ENCODE assay signal across 23 cellular contexts in genomic region chr17:15232517-15232915, GRCh38. TPM values are rescaled to one million over a fixed set of nuclear protein-coding genes. Genes with fewer than 3 reads are reported as not detected.
DNase-seq lines count a peak whose midpoint lies in the region; ATAC-seq, FAIRE-seq and TF ChIP-seq lines count a peak whose summit lies in the region.
"Had no signal": no experiment of that assay in that cellular context is flagged by ENCODE, and none has a peak within 500 bp of the region (broad histone marks: within the 10 kb centered on the region; RNA-seq: fewer than 3 reads in every experiment).

No MANE protein-coding gene starts in this region.

- intact Hi-C loops in Right ventricle myocardium superior (cut with DNase I): no loop called here
- intact Hi-C loops in kidney (cut with DNase I): no loop called here
- intact Hi-C loops in right lobe of liver (cut with DNase I): no loop called here

- no peaks in the 10 kb centered on the region for H3K9me3 Mint-ChIP-seq in HFFc6
- no peaks in the 10 kb centered on the region for H3K9me3 Mint-ChIP-seq in GM23338
- H3K9me3 Mint-ChIP-seq: activated T-cell treated with anti-CD3 and anti-CD28 coated beads, Interleukin-2, amount 50 U/mL, for 4 hours; CD8-positive, alpha-beta T cell; natural killer cell had no signal

- H3K4me3 Mint-ChIP-seq in HFFc6: no peak overlapping the region
- H3K4me3 Mint-ChIP-seq in GM23338: no peak overlapping the region
- H3K4me3 Mint-ChIP-seq: activated CD4-positive, alpha-beta T cell treated with anti-CD3 and anti-CD28 coated beads for 36 hours; activated T-cell treated with anti-CD3 and anti-CD28 coated beads, Interleukin-2, amount 50 U/mL, for 4 hours; CD8-positive, alpha-beta T cell; natural killer cell had no signal

- WGBS in right lobe of liver (ENCODE audit: insufficient coverage, low coverage, low lambda C conversion rate, missing lambda C conversion rate): 52% methylated on average over 3 of the region's 3 CpGs

- H3K27me3 ChIP-seq in osteoblast (ENCODE audit: insufficient read depth, low read length) (no peaks in the 10 kb centered on the region), GM23338 (ENCODE audit: insufficient read depth) (no peaks in the 10 kb centered on the region), right lobe of liver (no peaks in the 10 kb centered on the region)
- H3K27me3 ChIP-seq: MG63, ovary, uterus had no signal

- FAIRE-seq in kidney (lab: Jason Lieb, UNC): no peak
- FAIRE-seq: A204.1, TTC549 had no signal

- H3K27ac Mint-ChIP-seq in HFFc6 (no peak overlapping the region; the same call in 1 of the 2 replicates), GM23338 (no peak overlapping the region)
- H3K27ac Mint-ChIP-seq: activated CD4-positive, alpha-beta T cell treated with anti-CD3 and anti-CD28 coated beads for 36 hours; CD8-positive, alpha-beta T cell; natural killer cell had no signal

- POLR2A ChIA-PET in RWPE1 (lab: Yijun Ruan, JAX; ENCODE audit: low non-redundant PET): no interaction called here

- no peaks in the 10 kb centered on the region for H3K27me3 Mint-ChIP-seq in HFFc6 (ENCODE audit: insufficient read depth)
- H3K27me3 Mint-ChIP-seq in GM23338 (ENCODE audit: insufficient read depth, low read depth, poor library complexity): peaks cover 3% of the 10 kb centered on the region
- H3K27me3 Mint-ChIP-seq: activated CD4-positive, alpha-beta T cell treated with anti-CD3 and anti-CD28 coated beads for 36 hours had no signal

- H3K4me3 ChIP-seq in osteoblast (ENCODE audit: insufficient read depth, low read length) (no peak overlapping the region), GM23338 (no peak overlapping the region), kidney (ENCODE audit: low read length in 2 of 2) (no peak overlapping the region), right lobe of liver (no peak overlapping the region)
- H3K4me3 ChIP-seq: MG63, ovary, uterus had no signal

- no peak overlapping the region for H2AFZ ChIP-seq in osteoblast (ENCODE audit: low read length)
- H2AFZ ChIP-seq in GM23338: no peak overlapping the region

- H3K27ac ChIP-seq in angular gyrus (ENCODE audit: low read depth, low read length): peak overlapping the region; percentile 79
- H3K27ac ChIP-seq in osteoblast (ENCODE audit: low read depth, low read length): peak overlapping the region; percentile 14
- H3K27ac ChIP-seq in RWPE1: no peak overlapping the region
- no peak overlapping the region for H3K27ac ChIP-seq in GM23338 (ENCODE audit: low read depth)
- H3K27ac ChIP-seq in kidney (ENCODE audit: low read depth in 2 of 2, low read length in 2 of 2): no peak overlapping the region
- no peak overlapping the region for H3K27ac ChIP-seq in right lobe of liver
- H3K27ac ChIP-seq: ovary, uterus had no signal

- ATAC-seq in Right ventricle myocardium superior (ENCODE audit: poor library complexity) (peak; percentile 85), GM23338 (no peak), right lobe of liver (no peak)
- ATAC-seq: CD8-positive, alpha-beta T cell; natural killer cell had no signal

- H3K4me1 ChIP-seq in osteoblast (ENCODE audit: insufficient read depth, low read length): peaks cover 20% of the 10 kb centered on the region
- H3K4me1 ChIP-seq in GM23338 (ENCODE audit: insufficient read depth): no peaks in the 10 kb centered on the region
- H3K4me1 ChIP-seq in kidney (ENCODE audit: control insufficient read depth in 1 of 2, insufficient read depth in 1 of 2, low read depth in 1 of 2, low read length in 2 of 2): no peaks in the 10 kb centered on the region
- H3K4me1 ChIP-seq in right lobe of liver: peaks cover 0 to 7% (median 0%) of the 10 kb centered on the region in 4 donors
- H3K4me1 ChIP-seq: uterus had no signal

- peaks cover 23% of the 10 kb centered on the region for H3K36me3 Mint-ChIP-seq in HFFc6 (ENCODE audit: low read depth)
- no peaks in the 10 kb centered on the region for H3K36me3 Mint-ChIP-seq in GM23338 (ENCODE audit: low read depth)
- H3K36me3 Mint-ChIP-seq: CD8-positive, alpha-beta T cell; natural killer cell had no signal

- peaks cover 36% of the 10 kb centered on the region for H3K79me2 ChIP-seq in osteoblast (ENCODE audit: insufficient read depth, low read length)
- H3K79me2 ChIP-seq in GM23338 (replicated peaks; ENCODE audit: insufficient read depth): no peaks in the 10 kb centered on the region

- peaks cover 39% of the 10 kb centered on the region for H3K4me1 Mint-ChIP-seq in HFFc6 (ENCODE audit: low read depth)
- H3K4me1 Mint-ChIP-seq in GM23338: peaks cover 2% of the 10 kb centered on the region; the same call in 1 of the 3 replicates

- CTCF ChIA-PET in RWPE1 (lab: Yijun Ruan, JAX): interaction anchor here (0.6 kb wide), 1 partner anchor 187 kb away, joined by 4 read pairs; no protein-coding TSS in a partner anchor

- H3K9me2 ChIP-seq in GM23338 (ENCODE audit: insufficient read depth): peaks cover 7% of the 10 kb centered on the region

- peaks cover 44% of the 10 kb centered on the region for H4K20me1 ChIP-seq in osteoblast (ENCODE audit: insufficient read depth, low read length)
- no peaks in the 10 kb centered on the region for H4K20me1 ChIP-seq in GM23338 (replicated peaks; ENCODE audit: insufficient read depth)

- H3F3A ChIP-seq in GM23338 (replicated peaks; ENCODE audit: low read depth): no peaks in the 10 kb centered on the region

- no peak for TF ChIP-seq CTCF in HFFc6 (IDR thresholded peaks at IDR 0.05)
- TF ChIP-seq CTCF in osteoblast (IDR thresholded peaks at IDR 0.05; ENCODE audit: extremely low read depth, low read depth, low read length): no peak
- TF ChIP-seq CTCF in RWPE1 (conservative IDR thresholded peaks at IDR 0.05; ENCODE audit: low read depth): no peak
- TF ChIP-seq CTCF in GM23338 (conservative IDR thresholded peaks at IDR 0.05; ENCODE audit: low read depth in 2 of 2): no peak
- TF ChIP-seq CTCF in kidney (IDR thresholded peaks at IDR 0.05; ENCODE audit: borderline replicate concordance, extremely low read depth, insufficient read depth): no peak
- TF ChIP-seq CTCF in right lobe of liver (IDR thresholded peaks at IDR 0.05): no peak

- no peaks in the 10 kb centered on the region for H3K9me3 ChIP-seq in osteoblast (ENCODE audit: low read depth, low read length)
- no peaks in the 10 kb centered on the region for H3K9me3 ChIP-seq in kidney (ENCODE audit: control insufficient read depth in 1 of 2, low read length in 2 of 2)
- no peaks in the 10 kb centered on the region for H3K9me3 ChIP-seq in right lobe of liver
- H3K9me3 ChIP-seq: MG63, ovary, uterus had no signal

- no peak overlapping the region for H3K4me2 ChIP-seq in osteoblast (ENCODE audit: insufficient read depth, low read length)
- no peak overlapping the region for H3K4me2 ChIP-seq in GM23338

- H3K36me3 ChIP-seq in osteoblast (ENCODE audit: insufficient read depth, low read length): peaks cover 31% of the 10 kb centered on the region
- H3K36me3 ChIP-seq in GM23338 (ENCODE audit: insufficient read depth): no peaks in the 10 kb centered on the region
- H3K36me3 ChIP-seq in kidney (ENCODE audit: control insufficient read depth in 1 of 2, insufficient read depth in 2 of 2, low read length in 2 of 2): peaks cover 0 to 4% of the 10 kb centered on the region in 2 donors
- H3K36me3 ChIP-seq in right lobe of liver: no peaks in the 10 kb centered on the region
- H3K36me3 ChIP-seq: MG63, ovary, uterus had no signal

- H3K9ac ChIP-seq in kidney (ENCODE audit: low read length in 2 of 2): no peak overlapping the region

- DNase-seq in HFFc6 (peak; percentile 26), Right ventricle myocardium superior (peak; percentile 48), osteoblast (ENCODE audit: insufficient read length, low spot score, missing footprints) (peak; percentile 69), RWPE1 (ENCODE audit: low spot score) (no peak), GM23338 (ENCODE audit: low spot score) (no peak), kidney (no peak), right lobe of liver (no peak)
- DNase-seq: activated naive CD4-positive, alpha-beta T cell treated with Interleukin-2 at 50 U/mL for 16 hours; activated T-cell treated with anti-CD3 and anti-CD28 coated beads, Interleukin-2, amount 50 U/mL, for 4 hours; amniotic stem cell; CD8-positive, alpha-beta T cell; central memory CD4-positive, alpha-beta T cell; natural killer cell; NCI-H1417; NCI-H2107; NCI-H510A treated with DMSO at 0.1 percent for 48 hours; ovary; uterus had no signal

- no peak for TF ChIP-seq POLR2A in right lobe of liver (IDR thresholded peaks at IDR 0.05)

TF ChIP-seq in GM23338, 12 proteins besides CTCF, POLR2A, EP300 and RAD21 (continues in another document):
- no peak for TF ChIP-seq ZNF331 (CRISPR knock-in tag; IDR thresholded peaks at IDR 0.05; ENCODE audit: low read depth)
- TF ChIP-seq NANOG (IDR thresholded peaks at IDR 0.05; ENCODE audit: borderline replicate concordance): no peak
- TF ChIP-seq STAT1 (IDR thresholded peaks at IDR 0.05; ENCODE audit: unreplicated experiment): no peak
- TF ChIP-seq CREB1 (CRISPR knock-in tag; IDR thresholded peaks at IDR 0.05; ENCODE audit: low read depth): no peak
- no peak for TF ChIP-seq POLR2AphosphoS5 (IDR thresholded peaks at IDR 0.05; ENCODE audit: low read depth)
- TF ChIP-seq EZH2 (IDR thresholded peaks at IDR 0.05; ENCODE audit: low read depth, unreplicated experiment): no peak
- no peak for TF ChIP-seq ZNF114 (CRISPR knock-in tag; IDR thresholded peaks at IDR 0.05)
- no peak for TF ChIP-seq JUNB (IDR thresholded peaks at IDR 0.05; ENCODE audit: unreplicated experiment)

RNA-seq across cellular contexts. Expression of gene PMP22, which starts 32.6 kb away (rescaled TPM):
- total RNA-seq in HFFc6 (2021; fragmentation: NEBNext Ultra II Directional; extraction: Animal tissue kit (Norgen Biotek cat#: 25700)): 10 to 100 TPM; 28.0 to 42.9 (median 34.0) TPM
- total RNA-seq in Right ventricle myocardium superior (183 TPM), osteoblast (151 and 163 TPM in 2 replicates), kidney (73.6 TPM), right lobe of liver (1 to 10 TPM; 3.0 to 9.2 (median 6.9) TPM)
- 1.6 and 2.2 TPM in 2 replicates for total RNA-seq in GM23338 (2014; rRNA removed; shearing (Covaris generic))
- polyA plus RNA-seq in GM23338 (2016; fragmentation: Nextera tagmentation; extraction: Ambion mirVana) (0.94 and 1.2 TPM in 2 replicates), kidney (ENCODE audit: insufficient read depth, low read depth, low replicate concordance) (37.0 TPM)

Comparison
In these comparisons a context has a peak if more than half of its experiments do, and no peak if none do; other contexts are left out.
1. DNase-seq: peak in HFFc6 (single experiment), Right ventricle myocardium superior (single experiment) and osteoblast (single experiment); none in RWPE1 (single experiment), GM23338 (single experiment), kidney (single experiment) and right lobe of liver (0 of 3).
2. H3K27ac ChIP-seq: peak in angular gyrus (single experiment) and osteoblast (single experiment); none in RWPE1 (single experiment), GM23338 (single experiment), kidney (0 of 2) and right lobe of liver (0 of 3).